ENCODE assay signal across 12 cellular contexts in genomic region chr5:17056056-17056690, GRCh38.
DNase-seq lines count a peak whose midpoint lies in the region; ATAC-seq, FAIRE-seq and TF ChIP-seq lines count a peak whose summit lies in the region.
"Had no signal": no experiment of that assay in that cellular context is flagged by ENCODE, and none has a peak within 500 bp of the region (broad histone marks: within the 10 kb centered on the region; RNA-seq: fewer than 3 reads in every experiment).

No MANE protein-coding gene starts in this region.

- H3K27me3 ChIP-seq in SJSA1 (replicated peaks) (no peaks in the 10 kb centered on the region), right cardiac atrium (ENCODE audit: control insufficient read depth, insufficient read depth) (no peaks in the 10 kb centered on the region)
- H3K27me3 ChIP-seq: uterus had no signal

- H3K36me3 Mint-ChIP-seq in activated T-cell treated with anti-CD3 and anti-CD28 coated beads, Interleukin-2, amount 50 U/mL, for 24 hours (ENCODE audit: low read depth), result no peaks in the 10 kb centered on the region

- H3K9me3 ChIP-seq in SJSA1 (replicated peaks) (no peaks in the 10 kb centered on the region), right cardiac atrium (ENCODE audit: control insufficient read depth, low read length) (peaks cover 2% of the 10 kb centered on the region)
- H3K9me3 ChIP-seq: uterus had no signal

- no peak overlapping the region for H3K4me3 Mint-ChIP-seq in activated T-cell treated with anti-CD3 and anti-CD28 coated beads, Interleukin-2, amount 50 U/mL, for 24 hours
- H3K4me3 Mint-ChIP-seq: central memory CD8-positive, alpha-beta T cell; T-helper 1 cell treated with Interleukin-12 subunit alpha and Interleukin-12 subunit beta and Interleukin-4 antibody, amounts not matched to agents 30 μg/mL and 1 μg/mL, for 36 hours had no signal

- H3K27ac Mint-ChIP-seq in activated T-cell treated with anti-CD3 and anti-CD28 coated beads, Interleukin-2, amount 50 U/mL, for 24 hours, result no peak overlapping the region
- H3K27ac Mint-ChIP-seq: T-helper 1 cell treated with Interleukin-12 subunit alpha and Interleukin-12 subunit beta and Interleukin-4 antibody, amounts not matched to agents 30 μg/mL and 1 μg/mL, for 36 hours had no signal

- no peaks in the 10 kb centered on the region for H3K27me3 Mint-ChIP-seq in activated T-cell treated with anti-CD3 and anti-CD28 coated beads, Interleukin-2, amount 50 U/mL, for 24 hours
- H3K27me3 Mint-ChIP-seq: central memory CD8-positive, alpha-beta T cell had no signal

- ATAC-seq in right cardiac atrium, result peak; percentile 63 to 84
- peak; percentile 48 for ATAC-seq in sciatic nerve
- ATAC-seq in GM18505 (IDR thresholded peaks at IDR 0.05; ENCODE audit: unreplicated experiment), result no peak

- intact Hi-C loops in right cardiac atrium (cut with DNase I) (no loop called here), sciatic nerve (cut with DNase I) (no loop called here)

- FAIRE-seq in H54 (lab: Jason Lieb, UNC), result peak; percentile 86

- H3K9me3 Mint-ChIP-seq in activated T-cell treated with anti-CD3 and anti-CD28 coated beads, Interleukin-2, amount 50 U/mL, for 24 hours, result no peaks in the 10 kb centered on the region
- H3K9me3 Mint-ChIP-seq: T-helper 1 cell treated with Interleukin-12 subunit alpha and Interleukin-12 subunit beta and Interleukin-4 antibody, amounts not matched to agents 30 μg/mL and 1 μg/mL, for 36 hours had no signal

- H3K4me1 ChIP-seq in SJSA1 (replicated peaks), result peaks cover 57% of the 10 kb centered on the region
- no peaks in the 10 kb centered on the region for H3K4me1 ChIP-seq in right cardiac atrium (ENCODE audit: control insufficient read depth, insufficient read depth, low read length)
- H3K4me1 ChIP-seq: uterus had no signal

- H3K36me3 ChIP-seq in SJSA1, result no peaks in the 10 kb centered on the region
- H3K36me3 ChIP-seq: uterus had no signal

- no peaks in the 10 kb centered on the region for H3K4me1 Mint-ChIP-seq in activated T-cell treated with anti-CD3 and anti-CD28 coated beads, Interleukin-2, amount 50 U/mL, for 24 hours (ENCODE audit: low read depth)
- H3K4me1 Mint-ChIP-seq: central memory CD8-positive, alpha-beta T cell had no signal

- 62% methylated on average over 10 of the region's 10 CpGs for WGBS in right cardiac atrium

- DNase-seq in H54 (ENCODE audit: insufficient read length, low spot score) (peak; percentile 44), SJSA1 (ENCODE audit: low read depth in 1 of 2, low spot score in 2 of 2) (peak; percentile 61 to 64), right cardiac atrium (peak in 1 of 3 donors; percentile 52), sciatic nerve (ENCODE audit: low spot score) (no peak), NCI-H187 treated with DMSO at 0.1 percent for 48 hours (lab: John Stamatoyannopoulos, UW) (no peak), erythroblast (lab: John Stamatoyannopoulos, UW) (no peak)
- no peak for DNase-seq in activated T-cell treated with anti-CD3 and anti-CD28 coated beads, Interleukin-2, amount 50 U/mL, for 24 hours
- DNase-seq: Calu3, uterus had no signal

- H3K27ac ChIP-seq in SJSA1, result peak overlapping the region; percentile 69
- no peak overlapping the region for H3K27ac ChIP-seq in right cardiac atrium (ENCODE audit: low read length)
- H3K27ac ChIP-seq: uterus had no signal

- H3K4me3 ChIP-seq in SJSA1 (no peak overlapping the region), right cardiac atrium (ENCODE audit: low read length) (no peak overlapping the region)
- H3K4me3 ChIP-seq: uterus had no signal

- TF ChIP-seq POLR2A in H54 (IDR thresholded peaks at IDR 0.05; ENCODE audit: low read depth, low read length) (no peak), GM18505 (IDR thresholded peaks at IDR 0.05; ENCODE audit: borderline replicate concordance, extremely low read depth, insufficient read depth, insufficient read length) (no peak), erythroblast (IDR thresholded peaks at IDR 0.05; ENCODE audit: low read length) (no peak)

Comparison
In these comparisons a context has a peak if more than half of its experiments do, and no peak if none do; other contexts are left out.
1. DNase-seq: peak in H54 (single experiment) and SJSA1 (2 of 2); none in sciatic nerve (single experiment), NCI-H187 treated with DMSO at 0.1 percent for 48 hours (single experiment), activated T-cell treated with anti-CD3 and anti-CD28 coated beads, Interleukin-2, amount 50 U/mL, for 24 hours (single experiment) and erythroblast (0 of 2).